In genomic region chr4:151139814-151140213, GRCh38 we compare ENCODE assay signal across 24 cellular contexts.
"Had no signal": no experiment of that assay in that cellular context is flagged by ENCODE, and none has a peak within 500 bp of the region (broad histone marks: within the 10 kb centered on the region; RNA-seq: fewer than 3 reads in every experiment).

No MANE protein-coding gene starts in this region.

- DNase-seq: activated CD4-positive, alpha-beta memory T cell treated with anti-CD3 and anti-CD28 coated beads for 36 hours; activated CD4-positive, alpha-beta T cell treated with anti-CD3 and anti-CD28 coated beads for 36 hours; activated CD4-positive, alpha-beta T cell treated with anti-CD3 and anti-CD28 coated beads, Interleukin-2, amount 10 ng/mL, durations not matched to agents 24 days and 14 days; activated CD4-positive, CD25-positive, alpha-beta regulatory T cell; activated CD4-positive, CD25-positive, alpha-beta regulatory T cell treated with anti-CD3 and anti-CD28 coated beads, Interleukin-2, amount 50 U/mL, for 72 hours; activated CD8-positive, alpha-beta memory T cell treated with anti-CD3 and anti-CD28 coated beads, Interleukin-2, amount 10 ng/mL, durations not matched to agents 7 days and 5 days; activated CD8-positive, alpha-beta memory T cell treated with anti-CD3 and anti-CD28 coated beads, Interleukin-2, amount 50 U/mL, for 4 hours; activated CD8-positive, alpha-beta T cell treated with anti-CD3 and anti-CD28 coated beads, Interleukin-2, amount 10 ng/mL, durations not matched to agents 7 days and 5 days; activated effector memory CD4-positive, alpha-beta T cell treated with anti-CD3 and anti-CD28 coated beads, Interleukin-2, amount 50 U/mL, for 16 hours; activated naive CD4-positive, alpha-beta T cell treated with anti-CD3 and anti-CD28 coated beads for 36 hours; activated naive CD8-positive, alpha-beta T cell treated with anti-CD3 and anti-CD28 coated beads for 36 hours; activated naive CD8-positive, alpha-beta T cell treated with anti-CD3 and anti-CD28 coated beads, Interleukin-2, amount 50 U/mL, for 24 hours; activated T-cell treated with anti-CD3 and anti-CD28 coated beads, Interleukin-2, amount 50 U/mL, for 1 hour; activated T-cell treated with anti-CD3 and anti-CD28 coated beads, Interleukin-2, amount 50 U/mL, for 48 hours; dorsolateral prefrontal cortex; effector memory CD4-positive, alpha-beta T cell; endodermal cell; head of caudate nucleus; T-helper 2 cell had no signal

- H3K27me3 ChIP-seq: ascending aorta, breast epithelium, cardiac muscle cell, dorsolateral prefrontal cortex had no signal

- ATAC-seq: activated CD4-positive, alpha-beta T cell treated with anti-CD3 and anti-CD28 coated beads for 36 hours; activated CD8-positive, alpha-beta memory T cell treated with anti-CD3 and anti-CD28 coated beads, Interleukin-2, amount 10 ng/mL, durations not matched to agents 7 days and 5 days; activated CD8-positive, alpha-beta T cell treated with anti-CD3 and anti-CD28 coated beads, Interleukin-2, amount 10 ng/mL, durations not matched to agents 7 days and 5 days; activated naive CD8-positive, alpha-beta T cell treated with anti-CD3 and anti-CD28 coated beads, Interleukin-2, amount 50 U/mL, for 24 hours; esophagus mucosa had no signal

- H3K9me3 ChIP-seq: ascending aorta, breast epithelium had no signal

- H3K4me1 ChIP-seq: ascending aorta, breast epithelium had no signal

- H3K4me3 ChIP-seq: ascending aorta, breast epithelium, cardiac muscle cell, coronary artery, dorsolateral prefrontal cortex had no signal

- H3K36me3 ChIP-seq: breast epithelium had no signal
